8 cellular contexts compared by ENCODE assay signal in the genomic region with DNA sequence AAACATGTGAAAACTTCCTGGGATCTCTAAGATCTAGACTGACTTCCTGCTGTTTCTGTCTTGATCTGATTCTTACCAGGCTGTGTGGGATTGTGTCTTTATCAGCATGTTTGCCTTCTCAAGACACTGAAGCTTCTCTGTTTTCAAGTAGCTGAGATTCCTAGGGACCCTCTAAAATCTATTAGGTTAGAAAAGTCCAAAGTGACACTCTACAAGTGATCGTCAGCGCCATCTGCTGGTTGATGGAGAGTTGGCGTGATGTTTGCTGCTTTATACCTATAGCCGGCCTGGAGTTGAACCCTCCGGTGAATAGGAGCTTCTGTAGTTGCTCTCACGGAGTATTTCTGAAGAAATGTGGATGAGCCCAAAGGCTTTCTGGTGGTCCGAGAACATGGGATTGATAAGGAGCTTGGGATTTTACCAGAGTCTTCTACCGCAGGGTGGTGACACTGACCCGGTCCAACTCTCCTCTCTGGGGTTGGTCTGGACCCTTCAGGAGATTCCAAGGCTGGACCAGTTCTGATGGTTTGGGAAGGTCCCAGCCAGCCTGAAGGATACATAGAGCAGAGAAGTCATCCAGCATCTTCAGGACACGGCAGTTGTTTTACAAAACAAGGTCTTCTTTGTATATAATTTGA.
DNase-seq lines count a peak whose midpoint lies in the region; ATAC-seq and TF ChIP-seq lines count a peak whose summit lies in the region.

No MANE protein-coding gene starts in this region.

- no peak for TF ChIP-seq POLR2A in stomach (IDR thresholded peaks at IDR 0.05)

- TF ChIP-seq CTCF in OCI-LY3 (IDR thresholded peaks at IDR 0.05; ENCODE audit: low read depth, low read length) (peak; percentile 94), nephron progenitor cell (IDR thresholded peaks at IDR 0.05) (peak; percentile 88), stomach (IDR thresholded peaks at IDR 0.05) (peak in 5 of 7 experiments; percentile 26 to 80 (median 62))

- H3K9ac ChIP-seq in OCI-LY3 (ENCODE audit: low read length): no peak overlapping the region

- peak overlapping the region; percentile 8 for H3K4me2 ChIP-seq in OCI-LY3 (ENCODE audit: low read length)

- WGBS in stomach, 5 donors: 31 to 39% (median 36%) methylated on average over 10 of the region's 10 CpGs

- no peaks in the 10 kb centered on the region for H3K9me3 Mint-ChIP-seq in nephron progenitor cell

- H4K20me1 ChIP-seq in OCI-LY3 (ENCODE audit: insufficient read depth, low read length): no peaks in the 10 kb centered on the region

- H3K27me3 Mint-ChIP-seq in nephron progenitor cell (ENCODE audit: low read depth, poor library complexity): peaks cover 17% of the 10 kb centered on the region

- 0 out of 2 replicates have a peak, but pooled peaks cover 9% of the 10 kb centered on the region for H3K4me1 ChIP-seq in OCI-LY3 (ENCODE audit: low read length)
- H3K4me1 ChIP-seq in stomach: peaks cover 0 to 7% (median 0%) of the 10 kb centered on the region in 4 donors

- H3K27me3 ChIP-seq in OCI-LY3 (ENCODE audit: low read depth, low read length) (peaks cover 19% of the 10 kb centered on the region; the same call in 1 of the 2 replicates), stomach (no peaks in the 10 kb centered on the region)

- no peak overlapping the region for H3K4me3 ChIP-seq in OCI-LY3 (ENCODE audit: low read length)
- H3K4me3 ChIP-seq in stomach: no peak overlapping the region

- no peak overlapping the region for H2AFZ ChIP-seq in OCI-LY3 (ENCODE audit: low read depth, low read length)

- H3K27ac ChIP-seq in OCI-LY3 (ENCODE audit: low read length): no peak overlapping the region
- no peak overlapping the region for H3K27ac ChIP-seq in stomach

- H3K36me3 ChIP-seq in OCI-LY3 (replicated peaks; ENCODE audit: low read depth, low read length) (no peaks in the 10 kb centered on the region), stomach (peaks cover 0 to 64% (median 38%) of the 10 kb centered on the region in 4 donors)

- H3K79me2 ChIP-seq in OCI-LY3 (ENCODE audit: low read length): no peaks in the 10 kb centered on the region

- DNase-seq in GDM1 (lab: John Stamatoyannopoulos, UW) (peak; percentile 55), HT-29 (ENCODE audit: low spot score) (peak; percentile 92), activated T-cell treated with anti-CD3 and anti-CD28 coated beads for 48 hours (ENCODE audit: low read depth) (peak; percentile 63), fibroblast of gingiva (ENCODE audit: low read depth) (peak; percentile 34), nephron progenitor cell (peak; percentile 87), stomach (peak; percentile 84)

- no peak overlapping the region for H3K27ac Mint-ChIP-seq in nephron progenitor cell

- no peak for ATAC-seq in GM19452 (IDR thresholded peaks at IDR 0.05; ENCODE audit: unreplicated experiment)

- no peaks in the 10 kb centered on the region for H3K9me3 ChIP-seq in OCI-LY3 (ENCODE audit: insufficient read depth, low read length)
- no peaks in the 10 kb centered on the region for H3K9me3 ChIP-seq in stomach

- H3K4me1 Mint-ChIP-seq in nephron progenitor cell: peaks cover 5% of the 10 kb centered on the region

- TF ChIP-seq EP300 in stomach (IDR thresholded peaks at IDR 0.05): no peak

- H3K4me3 Mint-ChIP-seq in nephron progenitor cell: no peak overlapping the region

- no peaks in the 10 kb centered on the region for H3K36me3 Mint-ChIP-seq in nephron progenitor cell (ENCODE audit: low read depth)

- intact Hi-C loops in stomach (cut with DNase I; ENCODE audit: low total_unique reads): no loop called here

Comparison
In these comparisons a context has a peak if more than half of its experiments do, and no peak if none do; other contexts are left out.
1. DNase-seq: peak in every context shown above with its lines; median percentile 92 in HT-29; 87 in nephron progenitor cell; 84 in stomach; 63 in activated T-cell treated with anti-CD3 and anti-CD28 coated beads for 48 hours; 55 in GDM1; 34 in fibroblast of gingiva.